ENCODE assay signal across 6 cellular contexts in genomic region chr12:55718020-55718419, GRCh38. TPM values are rescaled to one million over a fixed set of nuclear protein-coding genes. Genes with fewer than 3 reads are reported as not detected.
A peak's percentile ranks its signal among the peaks of the same experiment; 100 is the strongest.
DNase-seq lines count a peak whose midpoint lies in the region; ATAC-seq and TF ChIP-seq lines count a peak whose summit lies in the region.

No MANE protein-coding gene starts in this region.

- H3K4me1 ChIP-seq in transverse colon = peaks cover 38 to 76% (median 65%) of the 10 kb centered on the region in 4 donors

- H3K4me3 Mint-ChIP-seq in activated naive CD4-positive, alpha-beta T cell treated with anti-CD3 and anti-CD28 coated beads for 36 hours = peak overlapping the region; percentile 92

- peaks cover 28% of the 10 kb centered on the region for H3K4me1 Mint-ChIP-seq in activated naive CD4-positive, alpha-beta T cell treated with anti-CD3 and anti-CD28 coated beads for 36 hours (ENCODE audit: low read depth)

- no peaks in the 10 kb centered on the region for H3K9me3 ChIP-seq in transverse colon

- H3K36me3 Mint-ChIP-seq in activated naive CD4-positive, alpha-beta T cell treated with anti-CD3 and anti-CD28 coated beads for 36 hours (ENCODE audit: low read depth) = peaks cover 3% of the 10 kb centered on the region
- no peaks in the 10 kb centered on the region for H3K36me3 Mint-ChIP-seq in activated naive CD4-positive, alpha-beta T cell treated with anti-CD3 and anti-CD28 coated beads, Interleukin-2, amount 50 U/mL, for 72 hours

- DNase-seq in activated naive CD4-positive, alpha-beta T cell treated with anti-CD3 and anti-CD28 coated beads for 36 hours = no peak
- DNase-seq in activated naive CD4-positive, alpha-beta T cell treated with anti-CD3 and anti-CD28 coated beads, Interleukin-2, amount 50 U/mL, for 72 hours (ENCODE audit: low spot score in 2 of 2) = no peak
- DNase-seq in glomerular visceral epithelial cell (ENCODE audit: extremely low spot score) = peak; percentile 48
- DNase-seq in transverse colon = no peak
- DNase-seq in GDM1 (lab: John Stamatoyannopoulos, UW) = no peak
- DNase-seq in DMS 273 (lab: John Stamatoyannopoulos, UW; ENCODE audit: unreplicated experiment) = no peak

- peak overlapping the region; percentile 97 to 99 (median 99) for H3K27ac ChIP-seq in transverse colon

- in situ Hi-C loops in transverse colon (cut with MboI; ENCODE audit: low pct_ligation_motif_present in 1 of 4, low pct_unique_long_range_greater_than_20kb in 1 of 4, low sequenced_read_pairs in 3 of 4) = no loop called here

- no peak for TF ChIP-seq EP300 in transverse colon (IDR thresholded peaks at IDR 0.05; ENCODE audit: low read depth)

- H3K4me3 ChIP-seq in transverse colon = peak overlapping the region in 1 of 4 donors; percentile 10

- 25 to 29% methylated on average over 4 of the region's 4 CpGs for WGBS in transverse colon (ENCODE audit: low coverage in 1 of 2), 2 donors

- H3K9me3 Mint-ChIP-seq in activated naive CD4-positive, alpha-beta T cell treated with anti-CD3 and anti-CD28 coated beads for 36 hours = no peaks in the 10 kb centered on the region
- no peaks in the 10 kb centered on the region for H3K9me3 Mint-ChIP-seq in activated naive CD4-positive, alpha-beta T cell treated with anti-CD3 and anti-CD28 coated beads, Interleukin-2, amount 50 U/mL, for 72 hours

- no peak for TF ChIP-seq POLR2A in transverse colon (IDR thresholded peaks at IDR 0.05)

- H3K36me3 ChIP-seq in transverse colon = no peaks in the 10 kb centered on the region

- intact Hi-C loops in activated naive CD4-positive, alpha-beta T cell treated with anti-CD3 and anti-CD28 coated beads for 36 hours (cut with micrococcal nuclease) = loop anchor here (5.0 kb wide), 1 partner anchor 731 kb away; no protein-coding TSS in a partner anchor
- intact Hi-C loops in transverse colon (cut with DNase I; ENCODE audit: low total_unique reads) = no loop called here

- no peaks in the 10 kb centered on the region for H3K27me3 Mint-ChIP-seq in activated naive CD4-positive, alpha-beta T cell treated with anti-CD3 and anti-CD28 coated beads for 36 hours (ENCODE audit: low read depth)

- CTCF ChIA-PET in activated naive CD4-positive, alpha-beta T cell treated with anti-CD3 and anti-CD28 coated beads for 36 hours (lab: Charles Lee) = interaction anchor here (0.6 to 3.5 kb wide), 5 partner anchors 8 to 1098 kb away, joined by 3 to 32 read pairs (median 7); partner anchors contain the start of gene CD63

- ATAC-seq in activated naive CD4-positive, alpha-beta T cell treated with anti-CD3 and anti-CD28 coated beads, Interleukin-2, amount 50 U/mL, for 72 hours = no peak

- no peaks in the 10 kb centered on the region for H3K27me3 ChIP-seq in transverse colon

- H3K27ac Mint-ChIP-seq in activated naive CD4-positive, alpha-beta T cell treated with anti-CD3 and anti-CD28 coated beads for 36 hours = peak overlapping the region; percentile 91
- peak overlapping the region in 1 of 2 donors; percentile 92 for H3K27ac Mint-ChIP-seq in activated naive CD4-positive, alpha-beta T cell treated with anti-CD3 and anti-CD28 coated beads, Interleukin-2, amount 50 U/mL, for 72 hours

- TF ChIP-seq CTCF in transverse colon (IDR thresholded peaks at IDR 0.05) = no peak

RNA-seq across cellular contexts. Expression of gene RDH5, which starts 2.2 kb away (rescaled TPM):
- 1 to 10 TPM; 2.1 to 2.6 TPM for total RNA-seq in activated naive CD4-positive, alpha-beta T cell treated with anti-CD3 and anti-CD28 coated beads for 36 hours
- total RNA-seq in activated naive CD4-positive, alpha-beta T cell treated with anti-CD3 and anti-CD28 coated beads, Interleukin-2, amount 50 U/mL, for 72 hours = 10 to 100 TPM in 1 of 2 donors, 1 to 10 TPM in 1; 6.4 to 13.3 TPM
- 10 to 100 TPM; 16.5 to 74.4 (median 58.3) TPM for total RNA-seq in transverse colon

RNA-seq across cellular contexts. Expression of gene BLOC1S1, which starts 2.2 kb away (rescaled TPM):
- total RNA-seq in activated naive CD4-positive, alpha-beta T cell treated with anti-CD3 and anti-CD28 coated beads for 36 hours = 100 to 1,000 TPM; 118 to 124 TPM
- total RNA-seq in activated naive CD4-positive, alpha-beta T cell treated with anti-CD3 and anti-CD28 coated beads, Interleukin-2, amount 50 U/mL, for 72 hours = 100 to 1,000 TPM; 116 to 118 TPM
- total RNA-seq in transverse colon = 100 to 1,000 TPM; 158 to 494 (median 381) TPM

RNA-seq across cellular contexts. Expression of gene ITGA7, which starts 10.3 kb away (rescaled TPM):
- 1 to 10 TPM; 3.9 to 4.8 TPM for total RNA-seq in activated naive CD4-positive, alpha-beta T cell treated with anti-CD3 and anti-CD28 coated beads for 36 hours
- total RNA-seq in activated naive CD4-positive, alpha-beta T cell treated with anti-CD3 and anti-CD28 coated beads, Interleukin-2, amount 50 U/mL, for 72 hours = 10 to 100 TPM in 1 of 2 donors, 1 to 10 TPM in 1; 4.0 to 11.9 TPM
- 100 to 1,000 TPM in 1 of 4 donors, 10 to 100 TPM in 3; 14.4 to 125 (median 23.6) TPM for total RNA-seq in transverse colon

RNA-seq across cellular contexts. Expression of gene CD63, which starts 10.8 kb away (rescaled TPM):
- 10 to 100 TPM; 62.3 to 73.6 TPM for total RNA-seq in activated naive CD4-positive, alpha-beta T cell treated with anti-CD3 and anti-CD28 coated beads for 36 hours
- 100 to 1,000 TPM; 129 to 180 TPM for total RNA-seq in activated naive CD4-positive, alpha-beta T cell treated with anti-CD3 and anti-CD28 coated beads, Interleukin-2, amount 50 U/mL, for 72 hours
- 100 to 1,000 TPM; 427 to 723 (median 581) TPM for total RNA-seq in transverse colon

RNA-seq across cellular contexts. Expression of gene GDF11, which starts 24.9 kb away (rescaled TPM):
- 1 to 10 TPM; 4.2 TPM for total RNA-seq in activated naive CD4-positive, alpha-beta T cell treated with anti-CD3 and anti-CD28 coated beads for 36 hours
- total RNA-seq in activated naive CD4-positive, alpha-beta T cell treated with anti-CD3 and anti-CD28 coated beads, Interleukin-2, amount 50 U/mL, for 72 hours = 10 to 100 TPM in 1 of 2 donors, 1 to 10 TPM in 1; 5.9 to 12.0 TPM
- 1 to 10 TPM in 1 of 4 donors, under 1 TPM in 3; 0.37 to 1.7 (median 0.60) TPM for total RNA-seq in transverse colon
